In genomic region chr6:156167289-156168076, GRCh38 we compare ENCODE assay signal across 8 cellular contexts.
DNase-seq lines count a peak whose midpoint lies in the region; ATAC-seq, FAIRE-seq and TF ChIP-seq lines count a peak whose summit lies in the region.

No MANE protein-coding gene starts in this region.

- no peaks in the 10 kb centered on the region for H3K79me2 ChIP-seq in osteoblast (ENCODE audit: insufficient read depth, low read length)

- H3K4me3 Mint-ChIP-seq in T-helper 17 cell: peak overlapping the region; percentile 66

- H3K27me3 Mint-ChIP-seq in T-helper 17 cell: no peaks in the 10 kb centered on the region

- 4 to 12% methylated on average over 10 to 11 of the region's 11 CpGs for WGBS in esophagus squamous epithelium, 2 donors

- no peaks in the 10 kb centered on the region for H3K36me3 ChIP-seq in BLaER1 treated with 17β-estradiol and CSF1 and Interleukin-3, amounts not matched to agents 10 nM and 100 nM
- H3K36me3 ChIP-seq in esophagus squamous epithelium: no peaks in the 10 kb centered on the region
- H3K36me3 ChIP-seq in osteoblast (ENCODE audit: insufficient read depth, low read length): no peaks in the 10 kb centered on the region

- peak overlapping the region; percentile 8 to 77 (median 69); a peak in 20 of 22 replicates for H3K27ac ChIP-seq in BLaER1 treated with 17β-estradiol and CSF1 and Interleukin-3, amounts not matched to agents 10 nM and 100 nM
- H3K27ac ChIP-seq in esophagus squamous epithelium: peak overlapping the region; percentile 54 to 83 (median 70)
- H3K27ac ChIP-seq in osteoblast (ENCODE audit: low read depth, low read length): no peak overlapping the region

- H3K4me3 ChIP-seq in BLaER1 treated with 17β-estradiol and CSF1 and Interleukin-3, amounts not matched to agents 10 nM and 100 nM: peak overlapping the region; percentile 7 to 48 (median 30); a peak in 11 of 20 replicates
- H3K4me3 ChIP-seq in esophagus squamous epithelium (peak overlapping the region in 3 of 4 donors; percentile 27 to 54 (median 36)), osteoblast (ENCODE audit: insufficient read depth, low read length) (peak overlapping the region; percentile 60)

- no peak for TF ChIP-seq CTCF in esophagus squamous epithelium (IDR thresholded peaks at IDR 0.05)
- TF ChIP-seq CTCF in osteoblast (IDR thresholded peaks at IDR 0.05; ENCODE audit: extremely low read depth, low read depth, low read length): no peak

- no peaks in the 10 kb centered on the region for H3K27me3 ChIP-seq in BLaER1 treated with 17β-estradiol and CSF1 and Interleukin-3, amounts not matched to agents 10 nM and 100 nM
- H3K27me3 ChIP-seq in esophagus squamous epithelium (no peaks in the 10 kb centered on the region), osteoblast (ENCODE audit: insufficient read depth, low read length) (no peaks in the 10 kb centered on the region)

- DNase-seq in T-helper 17 cell: no peak
- DNase-seq in esophagus squamous epithelium (lab: John Stamatoyannopoulos, UW): no peak
- DNase-seq in osteoblast (ENCODE audit: insufficient read length, low spot score, missing footprints): no peak
- no peak for DNase-seq in posterior vena cava (ENCODE audit: low spot score)
- no peak for DNase-seq in GM12892 (ENCODE audit: insufficient read length)
- DNase-seq in RPMI8226: no peak

- peaks cover 20% of the 10 kb centered on the region for H3K4me1 Mint-ChIP-seq in T-helper 17 cell

- no peak for TF ChIP-seq POLR2A in esophagus squamous epithelium (IDR thresholded peaks at IDR 0.05)
- TF ChIP-seq POLR2A in GM12892 (IDR thresholded peaks at IDR 0.05; ENCODE audit: low read depth, low read length): no peak

- intact Hi-C loops in esophagus squamous epithelium (cut with DNase I) (no loop called here), posterior vena cava (cut with DNase I) (no loop called here)

- no peaks in the 10 kb centered on the region for H4K20me1 ChIP-seq in BLaER1 treated with 17β-estradiol and CSF1 and Interleukin-3, amounts not matched to agents 10 nM and 100 nM
- no peaks in the 10 kb centered on the region for H4K20me1 ChIP-seq in osteoblast (ENCODE audit: insufficient read depth, low read length)

- FAIRE-seq in GM12892 (lab: Jason Lieb, UNC): no peak

- H3K36me3 Mint-ChIP-seq in T-helper 17 cell (ENCODE audit: low read depth): no peaks in the 10 kb centered on the region

- H3K27ac Mint-ChIP-seq in T-helper 17 cell: peak overlapping the region; percentile 93

- ATAC-seq in T-helper 17 cell (peak; percentile 33), HG03095 (IDR thresholded peaks at IDR 0.05; ENCODE audit: unreplicated experiment) (no peak)

- H3K9me3 ChIP-seq in BLaER1 treated with 17β-estradiol and CSF1 and Interleukin-3, amounts not matched to agents 10 nM and 100 nM (replicated peaks in 1 of 11): peaks cover 0 to 10% (median 0%) of the 10 kb centered on the region in 11 experiments; a peak in 3 of 22 replicates
- H3K9me3 ChIP-seq in T-helper 17 cell (ENCODE audit: control insufficient read depth, low read length, poor library complexity, severe bottlenecking) (no peaks in the 10 kb centered on the region), esophagus squamous epithelium (no peaks in the 10 kb centered on the region), osteoblast (ENCODE audit: low read depth, low read length) (no peaks in the 10 kb centered on the region)

- peaks cover 15 to 60% (median 42%) of the 10 kb centered on the region in 10 experiments for H3K4me1 ChIP-seq in BLaER1 treated with 17β-estradiol and CSF1 and Interleukin-3, amounts not matched to agents 10 nM and 100 nM
- H3K4me1 ChIP-seq in esophagus squamous epithelium: peaks cover 10 to 44% (median 13%) of the 10 kb centered on the region in 3 donors
- H3K4me1 ChIP-seq in osteoblast (ENCODE audit: insufficient read depth, low read length): no peaks in the 10 kb centered on the region

- H3K9ac ChIP-seq in BLaER1 treated with 17β-estradiol and CSF1 and Interleukin-3, amounts not matched to agents 10 nM and 100 nM: peak overlapping the region; percentile 26 to 73 (median 50)

- H2AFZ ChIP-seq in osteoblast (ENCODE audit: low read length): peak overlapping the region; percentile 88

- peak overlapping the region; percentile 60 to 88 (median 74) for H3K4me2 ChIP-seq in BLaER1 treated with 17β-estradiol and CSF1 and Interleukin-3, amounts not matched to agents 10 nM and 100 nM
- peak overlapping the region; percentile 81 for H3K4me2 ChIP-seq in osteoblast (ENCODE audit: insufficient read depth, low read length)
